Comparison of ENCODE assay signal across 23 cellular contexts in the genomic region with DNA sequence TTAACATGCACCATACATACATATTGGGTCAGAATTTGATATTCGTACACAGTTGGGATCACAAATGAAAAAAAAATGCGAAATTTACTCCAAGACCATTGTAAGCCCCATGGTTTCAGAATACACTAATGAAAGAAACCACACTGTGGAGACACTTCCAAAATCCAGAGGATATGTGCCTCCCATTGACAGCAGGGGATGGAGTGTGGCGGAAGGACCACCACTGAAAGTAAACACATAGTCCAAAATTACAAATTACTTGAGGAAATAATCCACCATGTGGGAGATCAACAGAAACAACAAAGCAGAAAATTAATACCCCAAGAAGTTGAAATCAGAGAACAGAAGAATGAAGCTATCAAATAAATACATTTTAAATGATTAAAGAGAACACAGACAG.
DNase-seq lines count a peak whose midpoint lies in the region; ATAC-seq and TF ChIP-seq lines count a peak whose summit lies in the region.
"Had no signal": no experiment of that assay in that cellular context is flagged by ENCODE, and none has a peak within 500 bp of the region (broad histone marks: within the 10 kb centered on the region; RNA-seq: fewer than 3 reads in every experiment).

No MANE protein-coding gene starts in this region.

- peak; percentile 90 for DNase-seq in A673 (ENCODE audit: low spot score)
- no peak for DNase-seq in SK-N-MC (ENCODE audit: low read depth, low spot score)
- DNase-seq in mesenchymal stem cell: no peak
- DNase-seq in OCI-M1 (lab: John Stamatoyannopoulos, UW): no peak
- DNase-seq: ACHN; BE2C; C1 segment of cervical spinal cord; CD4-positive, alpha-beta memory T cell; CD4-positive, CD25-positive, alpha-beta regulatory T cell; CD8-positive, alpha-beta memory T cell; COR-L47; DMS 273 treated with DMSO at 0.1 percent for 48 hours; DMS153; DMS53; DMS79; DND-41; EL; GDM1 had no signal

- no peak overlapping the region for H4K91ac ChIP-seq in mesenchymal stem cell (ENCODE audit: low read length)

- H2BK12ac ChIP-seq in mesenchymal stem cell (ENCODE audit: low read length in 2 of 2): no peak overlapping the region

- H3K4me1 ChIP-seq in A673 (ENCODE audit: insufficient read depth, low read length, poor library complexity, severe bottlenecking) (peaks cover 66% of the 10 kb centered on the region), mesenchymal stem cell (ENCODE audit: control insufficient read depth, insufficient read depth, low read depth, low read length) (no peaks in the 10 kb centered on the region)
- H3K4me1 ChIP-seq: A549, BE2C, BLaER1 had no signal

- POLR2A ChIA-PET in A673 (lab: Charles Lee; ENCODE audit: low non-redundant PET): interaction anchor here (1.2 kb wide), 1 partner anchor 10 kb away, joined by 3 read pairs; no protein-coding TSS in a partner anchor

- no peak overlapping the region for H3K14ac ChIP-seq in mesenchymal stem cell (ENCODE audit: low read length in 2 of 2)

- no peak for ATAC-seq in GM19035 (IDR thresholded peaks at IDR 0.05; ENCODE audit: unreplicated experiment)
- ATAC-seq: A549, GM12878 had no signal

- no peak overlapping the region for H2AK5ac ChIP-seq in mesenchymal stem cell (ENCODE audit: low read length, severe bottlenecking)

- no peak overlapping the region for H3K23ac ChIP-seq in mesenchymal stem cell (ENCODE audit: low read length in 2 of 2)

- no peak overlapping the region for H3K4me3 ChIP-seq in A673 (ENCODE audit: low read depth, low read length, poor library complexity, severe bottlenecking)
- peak overlapping the region; percentile 34; the same call in 1 of the 2 replicates for H3K4me3 ChIP-seq in SK-N-MC
- H3K4me3 ChIP-seq in mesenchymal stem cell (ENCODE audit: insufficient read depth in 1 of 2, low read depth in 1 of 2, low read length in 2 of 2): no peak overlapping the region
- H3K4me3 ChIP-seq: A549, BLaER1, GM12878 had no signal

- peak overlapping the region; percentile 93 for H2BK15ac ChIP-seq in mesenchymal stem cell (ENCODE audit: low read depth, poor library complexity, severe bottlenecking)

- H3K4me2 ChIP-seq in mesenchymal stem cell (ENCODE audit: low read length, poor library complexity, severe bottlenecking): no peak overlapping the region
- H3K4me2 ChIP-seq: A549, BLaER1 had no signal

- CTCF ChIA-PET in A673 (lab: Charles Lee): interaction anchor here (0.6 to 1.0 kb wide), 2 partner anchors 163 to 253 kb away, joined by 3 to 6 read pairs; no protein-coding TSS in a partner anchor

- no peaks in the 10 kb centered on the region for H3K36me3 ChIP-seq in A673 (ENCODE audit: insufficient read depth, low read length, poor library complexity, severe bottlenecking)
- peaks cover 12% of the 10 kb centered on the region; the same call in 1 of the 2 replicates for H3K36me3 ChIP-seq in SK-N-MC (ENCODE audit: insufficient read depth, low read length)
- H3K36me3 ChIP-seq in mesenchymal stem cell (ENCODE audit: control insufficient read depth in 1 of 2, insufficient read depth in 2 of 2, low read depth in 1 of 2, low read length in 2 of 2): no peaks in the 10 kb centered on the region
- H3K36me3 ChIP-seq: BE2C, BLaER1 had no signal

- peak overlapping the region; percentile 90 for H3K9ac ChIP-seq in SK-N-MC (ENCODE audit: insufficient read length)
- H3K9ac ChIP-seq in mesenchymal stem cell (ENCODE audit: low read length): no peak overlapping the region
- H3K9ac ChIP-seq: BLaER1 had no signal

- no peak overlapping the region for H2BK120ac ChIP-seq in mesenchymal stem cell (ENCODE audit: low read depth, low read length)

- no peaks in the 10 kb centered on the region for H3K79me1 ChIP-seq in mesenchymal stem cell (replicated peaks; ENCODE audit: low read length, poor library complexity, severe bottlenecking)

- BruUV-seq in A673 (replicated peaks; lab: Mats Ljungman, UMichigan): no TSS peak

- H4K8ac ChIP-seq in mesenchymal stem cell (ENCODE audit: low read length): no peak overlapping the region

- H2BK5ac ChIP-seq in mesenchymal stem cell (ENCODE audit: low read depth, low read length, poor library complexity, severe bottlenecking): no peak overlapping the region

- intact Hi-C loops in A673 (cut with micrococcal nuclease; ENCODE audit: unreplicated experiment): loop anchor here (1.0 to 5.0 kb wide), 2 partner anchors 266 to 280 kb away; no protein-coding TSS in a partner anchor

- H3K9me3 ChIP-seq in A673 (ENCODE audit: low read depth, low read length, poor library complexity, severe bottlenecking) (peaks cover 8% of the 10 kb centered on the region), SK-N-MC (ENCODE audit: low read depth, low read length) (no peaks in the 10 kb centered on the region; the same call in 1 of the 2 replicates), mesenchymal stem cell (ENCODE audit: control insufficient read depth, low read length) (no peaks in the 10 kb centered on the region)
- H3K9me3 ChIP-seq: A549, BE2C, BLaER1 had no signal

- H3K4ac ChIP-seq in mesenchymal stem cell (ENCODE audit: low read depth in 1 of 2, low read length in 2 of 2): no peak overlapping the region

- H3K27me3 ChIP-seq in A673 (replicated peaks; ENCODE audit: insufficient read depth, low read depth, low read length, poor library complexity) (no peaks in the 10 kb centered on the region), mesenchymal stem cell (ENCODE audit: control insufficient read depth in 1 of 2, insufficient read depth in 1 of 2, low read length in 2 of 2) (no peaks in the 10 kb centered on the region)
- H3K27me3 ChIP-seq: BE2C, BLaER1 had no signal

- H2AFZ ChIP-seq in mesenchymal stem cell (ENCODE audit: low read depth, low read length): no peak overlapping the region

- no peak for TF ChIP-seq CTCF in A673 (conservative IDR thresholded peaks at IDR 0.05; ENCODE audit: low read depth, low read length)

- H3K18ac ChIP-seq in mesenchymal stem cell (ENCODE audit: low read depth in 1 of 2, low read length in 2 of 2): no peak overlapping the region

- 95% methylated on average over 2 of the region's 3 CpGs for WGBS in mesenchymal stem cell

- H3K27ac ChIP-seq in A673 (ENCODE audit: low read depth, low read length, poor library complexity, severe bottlenecking) (peak overlapping the region; percentile 99), SK-N-MC (peak overlapping the region; percentile 100), mesenchymal stem cell (ENCODE audit: low read length, poor library complexity, severe bottlenecking) (no peak overlapping the region)
- H3K27ac ChIP-seq: 22Rv1, A549, BLaER1 had no signal
